Comparison of ENCODE assay signal across 22 cellular contexts in the genomic region with DNA sequence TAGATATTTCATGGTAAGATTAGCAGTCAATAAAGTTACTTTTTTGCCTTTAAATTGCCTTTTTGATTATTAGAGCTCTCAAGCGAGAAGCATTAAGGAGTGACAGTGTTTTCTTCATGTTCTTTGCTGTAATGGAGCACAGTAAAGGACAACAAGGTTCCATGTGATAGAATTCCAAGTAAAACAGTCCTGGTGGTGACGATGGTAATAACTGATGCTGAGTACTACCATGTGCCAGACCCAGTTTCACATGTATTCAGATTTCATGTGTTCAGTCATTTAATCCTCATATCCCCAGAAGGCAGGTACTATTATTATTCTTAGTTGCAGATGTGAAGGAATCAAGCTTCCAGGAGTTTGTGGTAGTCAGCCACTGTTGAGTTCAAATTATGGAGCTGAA.
DNase-seq lines count a peak whose midpoint lies in the region; ATAC-seq, FAIRE-seq and TF ChIP-seq lines count a peak whose summit lies in the region.
"Had no signal": no experiment of that assay in that cellular context is flagged by ENCODE, and none has a peak within 500 bp of the region (broad histone marks: within the 10 kb centered on the region; RNA-seq: fewer than 3 reads in every experiment).

No MANE protein-coding gene starts in this region.

- in situ Hi-C loops in brain microvascular endothelial cell (cut with HindIII; ENCODE audit: low pct_ligation_motif_present, low sequenced_read_pairs), result no loop called here

- peaks cover 8% of the 10 kb centered on the region for H3K4me1 ChIP-seq in astrocyte (ENCODE audit: insufficient read depth, low read length)
- H3K4me1 ChIP-seq: A549, Caco-2 had no signal

- TF ChIP-seq CTCF in astrocyte (IDR thresholded peaks at IDR 0.05; ENCODE audit: insufficient read depth, low read depth, low read length), result no peak
- TF ChIP-seq CTCF in retinal pigment epithelial cell (conservative IDR thresholded peaks at IDR 0.05; ENCODE audit: low read depth, low read length), result no peak
- no peak for TF ChIP-seq CTCF in brain microvascular endothelial cell (IDR thresholded peaks at IDR 0.05; ENCODE audit: low read depth, low read length, missing control alignments)

- peaks cover 48% of the 10 kb centered on the region for H3K4me1 Mint-ChIP-seq in astrocyte (ENCODE audit: low read depth, unreplicated experiment)

- no peaks in the 10 kb centered on the region for H3K27me3 ChIP-seq in astrocyte (ENCODE audit: insufficient read depth, low read length)
- H3K27me3 ChIP-seq in brain microvascular endothelial cell (replicated peaks), result no peaks in the 10 kb centered on the region

- H3K4me3 Mint-ChIP-seq in astrocyte (ENCODE audit: unreplicated experiment), result no peak overlapping the region
- H3K4me3 Mint-ChIP-seq: CD4-positive, alpha-beta T cell; IgD-negative memory B cell had no signal

- H3K36me3 Mint-ChIP-seq in astrocyte (ENCODE audit: low read depth, unreplicated experiment), result peaks cover 5% of the 10 kb centered on the region
- H3K36me3 Mint-ChIP-seq: IgD-negative memory B cell had no signal

- H3K79me2 ChIP-seq in astrocyte (ENCODE audit: insufficient read depth, low read length), result no peaks in the 10 kb centered on the region

- peak; percentile 31 for DNase-seq in NCI-H2171 treated with DMSO at 0.1 percent for 48 hours (lab: John Stamatoyannopoulos, UW)
- DNase-seq in NCI-H2171 (lab: John Stamatoyannopoulos, UW), result no peak
- DNase-seq in astrocyte (ENCODE audit: low read depth), result no peak
- peak; percentile 6 for DNase-seq in retinal pigment epithelial cell (ENCODE audit: low read depth)
- no peak for DNase-seq in activated gamma-delta T cell treated with Interleukin-2 at 50 U/mL for 16 hours
- DNase-seq in brain microvascular endothelial cell, result no peak
- DNase-seq: AML-193; Caco-2; CD4-positive, alpha-beta T cell; DMS153; DMS79; EL; GOT3; H7 had no signal

- no peak for ATAC-seq in GM21526 (IDR thresholded peaks at IDR 0.05; ENCODE audit: low FRiP score, unreplicated experiment)
- ATAC-seq: A549, HCT116 had no signal

- no peaks in the 10 kb centered on the region for H3K9me3 Mint-ChIP-seq in astrocyte (ENCODE audit: unreplicated experiment)
- H3K9me3 Mint-ChIP-seq: CD4-positive, alpha-beta T cell; IgD-negative memory B cell had no signal

- no peak overlapping the region for H3K4me2 ChIP-seq in astrocyte (ENCODE audit: low read length)
- H3K4me2 ChIP-seq: A549 had no signal

- no peaks in the 10 kb centered on the region for H3K27me3 Mint-ChIP-seq in astrocyte (ENCODE audit: low read depth, unreplicated experiment)

- no peaks in the 10 kb centered on the region for H3K9me3 ChIP-seq in astrocyte (ENCODE audit: insufficient read depth, low read depth, low read length)
- H3K9me3 ChIP-seq: A549, Caco-2 had no signal

- peaks cover 33% of the 10 kb centered on the region for H4K20me1 ChIP-seq in astrocyte (ENCODE audit: insufficient read depth, low read length)

- peaks cover 49% of the 10 kb centered on the region for H3K36me3 ChIP-seq in astrocyte (ENCODE audit: insufficient read depth, low read length)
- peaks cover 51% of the 10 kb centered on the region for H3K36me3 ChIP-seq in brain microvascular endothelial cell (replicated peaks)

- no peak for FAIRE-seq in astrocyte (lab: Jason Lieb, UNC)
- FAIRE-seq: A549, HTR-8/SVneo had no signal

- H3K27ac ChIP-seq in astrocyte (ENCODE audit: low read depth, low read length) (no peak overlapping the region), brain microvascular endothelial cell (no peak overlapping the region)
- H3K27ac ChIP-seq: 22Rv1, A549, C4-2B had no signal

- peak overlapping the region; percentile 71 for H3K27ac Mint-ChIP-seq in astrocyte (ENCODE audit: unreplicated experiment)
- H3K27ac Mint-ChIP-seq: CD4-positive, alpha-beta T cell had no signal

- H3K9ac ChIP-seq in astrocyte (ENCODE audit: low read length), result no peak overlapping the region

- H2AFZ ChIP-seq in astrocyte (ENCODE audit: low read depth, low read length), result no peak overlapping the region

- H3K4me3 ChIP-seq in astrocyte (ENCODE audit: insufficient read depth, low read depth, low read length) (no peak overlapping the region), retinal pigment epithelial cell (ENCODE audit: low read length) (no peak overlapping the region), brain microvascular endothelial cell (ENCODE audit: low read depth, low read length) (no peak overlapping the region)
- H3K4me3 ChIP-seq: A549, GM12878 had no signal

Comparison
In these comparisons a context has a peak if more than half of its experiments do, and no peak if none do; other contexts are left out.
1. DNase-seq: peak in NCI-H2171 treated with DMSO at 0.1 percent for 48 hours (single experiment) and retinal pigment epithelial cell (single experiment); none in NCI-H2171 (single experiment), astrocyte (single experiment), activated gamma-delta T cell treated with Interleukin-2 at 50 U/mL for 16 hours (single experiment) and brain microvascular endothelial cell (single experiment).